8 cellular contexts compared by ENCODE assay signal in the genomic region with DNA sequence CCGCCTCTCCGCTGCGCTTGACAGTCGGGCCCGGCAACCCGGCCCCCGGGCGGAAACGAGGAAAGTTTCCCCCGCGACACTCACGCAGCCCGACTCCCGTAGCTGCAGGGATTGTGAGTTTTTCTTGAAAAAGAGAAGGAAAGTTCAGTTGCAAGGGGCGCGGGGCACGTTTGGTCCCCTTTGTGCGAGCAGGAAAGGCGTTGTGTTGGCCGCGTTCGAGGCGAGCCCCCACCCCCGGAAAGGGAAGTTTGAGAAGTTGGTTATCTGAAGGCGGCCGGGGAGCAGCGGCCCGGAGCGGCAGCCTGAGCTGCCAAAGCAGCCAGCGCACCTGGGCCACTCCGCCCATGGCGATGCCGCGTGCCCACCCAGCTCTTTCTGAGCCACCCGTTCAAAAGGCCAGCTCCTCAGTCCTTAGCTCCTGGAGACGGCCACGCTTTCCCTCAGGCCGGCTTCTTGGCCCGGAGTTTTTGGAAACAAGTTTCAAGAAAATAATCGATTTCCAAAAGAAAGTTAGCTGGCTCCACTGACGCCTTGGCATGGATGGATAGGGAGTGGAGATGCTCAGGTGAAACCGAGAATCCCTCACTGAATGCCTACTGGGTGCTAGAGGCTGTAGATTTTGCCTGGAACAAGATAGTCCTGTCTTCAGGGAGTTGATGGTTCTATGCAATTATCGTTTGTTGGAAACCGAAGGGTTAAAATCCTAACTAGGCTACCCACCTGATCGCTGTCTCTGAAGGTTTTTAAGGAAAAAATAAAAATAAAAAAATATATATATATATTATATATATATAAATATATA. TPM values are rescaled to one million over a fixed set of nuclear protein-coding genes. Genes with fewer than 3 reads are reported as not detected.
A peak's percentile ranks its signal among the peaks of the same experiment; 100 is the strongest.
DNase-seq lines count a peak whose midpoint lies in the region; ATAC-seq and TF ChIP-seq lines count a peak whose summit lies in the region.

No MANE protein-coding gene starts in this region.

- peak overlapping the region; percentile 46 to 89 (median 77) for H3K4me3 ChIP-seq in dorsolateral prefrontal cortex
- peak overlapping the region; percentile 99 for H3K4me3 ChIP-seq in lung

- intact Hi-C loops in dorsolateral prefrontal cortex (cut with DNase I) = loop anchor here in 1 of 2 donors (5.0 kb wide), 1 partner anchor 75 kb away; no protein-coding TSS in a partner anchor

- H3K36me3 ChIP-seq in lung (ENCODE audit: control insufficient read depth in 2 of 2, insufficient read depth in 2 of 2, low read length in 2 of 2) = no peaks in the 10 kb centered on the region

- DNase-seq in Caki2 (ENCODE audit: low read depth) (peak; percentile 44), KG1 (lab: John Stamatoyannopoulos, UW) (peak; percentile 60), dorsolateral prefrontal cortex (peak in 6 of 10 donors; percentile 7 to 57 (median 40)), lung (ENCODE audit: low spot score) (peak; percentile 83), GOT3 (lab: John Stamatoyannopoulos, UW) (no peak)
- DNase-seq in activated CD4-positive, alpha-beta T cell treated with anti-CD3 and anti-CD28 coated beads for 1 hour = peak; percentile 48
- DNase-seq in stimulated activated CD8-positive, alpha-beta memory T cell treated with anti-CD3 and anti-CD28 coated beads, Interleukin-2, amount 100 ng/mL, for 1 hour (ENCODE audit: low read depth in 2 of 2) = peak; percentile 33 to 43

- peaks cover 0 to 38% (median 0%) of the 10 kb centered on the region in 45 donors for H3K27me3 ChIP-seq in dorsolateral prefrontal cortex
- no peaks in the 10 kb centered on the region for H3K27me3 ChIP-seq in lung (ENCODE audit: control insufficient read depth, insufficient read depth)

- ATAC-seq in GM21619 (IDR thresholded peaks at IDR 0.05; ENCODE audit: unreplicated experiment) (peak; percentile 46), lung (ENCODE audit: insufficient read depth, low FRiP score) (peak; percentile 42)

- in situ Hi-C loops in Caki2 (cut with HindIII; ENCODE audit: low pct_unique_long_range_greater_than_20kb, low sequenced_read_pairs) = no loop called here

- H3K9me3 ChIP-seq in lung (ENCODE audit: control insufficient read depth in 2 of 2, insufficient read depth in 1 of 2, low read length in 1 of 2) = no peaks in the 10 kb centered on the region

- H3K27ac ChIP-seq in dorsolateral prefrontal cortex (peak overlapping the region in 56 of 59 donors; percentile 23 to 96 (median 83)), lung (ENCODE audit: low read depth in 1 of 2, low read length in 1 of 2) (peak overlapping the region; percentile 99)

- 1 to 2% methylated on average over 45 of the region's 45 CpGs for WGBS in lung, 2 donors

- TF ChIP-seq CTCF in dorsolateral prefrontal cortex (IDR thresholded peaks at IDR 0.05 in 54 of 56, conservative IDR thresholded peaks at IDR 0.05 in 2 of 56; ENCODE audit: low read depth in 1 of 56, partially characterized antibody in 56 of 56) (no peak), lung (IDR thresholded peaks at IDR 0.05; ENCODE audit: control extremely low read depth, extremely low read depth) (no peak)

- H3K4me1 ChIP-seq in lung (ENCODE audit: control insufficient read depth in 2 of 2, insufficient read depth in 2 of 2, low read length in 2 of 2) = peaks cover 4 to 31% of the 10 kb centered on the region in 2 donors

RNA-seq across cellular contexts. Expression of a gene that starts 0.8 kb away (rescaled TPM):
- 41.2 and 44.5 TPM in 2 replicates for total RNA-seq in Caki2 (2014; rRNA removed; shearing (Covaris generic); ENCODE audit: low replicate concordance)
- total RNA-seq in dorsolateral prefrontal cortex = 10 to 100 TPM in 113 of 120 experiments, 1 to 10 TPM in 7; 6.9 to 41.8 (median 15.9) TPM
- 100 to 1,000 TPM; 198 to 232 TPM for total RNA-seq in lung
- polyA plus RNA-seq in lung = 100 to 1,000 TPM in 1 of 2 donors, 10 to 100 TPM in 1; 31.1 to 129 TPM
